ENCODE assay signal across 1 cellular context in genomic region chr4:3022112-3022511, GRCh38.
TF ChIP-seq lines count a peak whose summit lies in the region.

No MANE protein-coding gene starts in this region.

TF ChIP-seq in GM12878, 131 proteins besides CTCF, POLR2A, EP300 and RAD21:
- TF ChIP-seq HDAC6 (IDR thresholded peaks at IDR 0.05; ENCODE audit: unreplicated experiment): no peak
- no peak for TF ChIP-seq GATAD2B (conservative IDR thresholded peaks at IDR 0.05; ENCODE audit: low read depth)
- TF ChIP-seq E2F4 (IDR thresholded peaks at IDR 0.05; ENCODE audit: low read depth, low read length): no peak
- no peak for TF ChIP-seq ZZZ3 (IDR thresholded peaks at IDR 0.05; ENCODE audit: control insufficient read depth, insufficient read length, low read depth)
- TF ChIP-seq BACH1 (IDR thresholded peaks at IDR 0.05; ENCODE audit: borderline replicate concordance): no peak
- no peak for TF ChIP-seq MXI1 (IDR thresholded peaks at IDR 0.05; ENCODE audit: low read depth, low read length)
- TF ChIP-seq SIX5 (IDR thresholded peaks at IDR 0.05; ENCODE audit: low read depth, low read length, severe bottlenecking): no peak
- no peak for TF ChIP-seq HDAC2 (IDR thresholded peaks at IDR 0.05)
- TF ChIP-seq ZNF687 (IDR thresholded peaks at IDR 0.05): no peak
- no peak for TF ChIP-seq SUZ12 (IDR thresholded peaks at IDR 0.05; ENCODE audit: unreplicated experiment)
- TF ChIP-seq BMI1 (IDR thresholded peaks at IDR 0.05; ENCODE audit: borderline replicate concordance): no peak
- no peak for TF ChIP-seq NBN (IDR thresholded peaks at IDR 0.05)
- TF ChIP-seq PRDM15 (CRISPR knock-in tag; IDR thresholded peaks at IDR 0.05): no peak
- TF ChIP-seq CEBPB (IDR thresholded peaks at IDR 0.05; ENCODE audit: borderline replicate concordance in 1 of 2, low read depth in 2 of 2, low read length in 2 of 2): no peak
- TF ChIP-seq, protein P1, sequence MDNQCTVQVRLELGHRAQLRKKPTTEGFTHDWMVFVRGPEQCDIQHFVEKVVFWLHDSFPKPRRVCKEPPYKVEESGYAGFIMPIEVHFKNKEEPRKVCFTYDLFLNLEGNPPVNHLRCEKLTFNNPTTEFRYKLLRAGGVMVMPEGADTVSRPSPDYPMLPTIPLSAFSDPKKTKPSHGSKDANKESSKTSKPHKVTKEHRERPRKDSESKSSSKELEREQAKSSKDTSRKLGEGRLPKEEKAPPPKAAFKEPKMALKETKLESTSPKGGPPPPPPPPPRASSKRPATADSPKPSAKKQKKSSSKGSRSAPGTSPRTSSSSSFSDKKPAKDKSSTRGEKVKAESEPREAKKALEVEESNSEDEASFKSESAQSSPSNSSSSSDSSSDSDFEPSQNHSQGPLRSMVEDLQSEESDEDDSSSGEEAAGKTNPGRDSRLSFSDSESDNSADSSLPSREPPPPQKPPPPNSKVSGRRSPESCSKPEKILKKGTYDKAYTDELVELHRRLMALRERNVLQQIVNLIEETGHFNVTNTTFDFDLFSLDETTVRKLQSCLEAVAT (IDR thresholded peaks at IDR 0.05): no peak
- no peak for TF ChIP-seq PML (IDR thresholded peaks at IDR 0.05; ENCODE audit: low read length)
- TF ChIP-seq POLR2AphosphoS5 (IDR thresholded peaks at IDR 0.05; ENCODE audit: low read length): no peak
